Comparison of ENCODE assay signal across 28 cellular contexts in the genomic region with DNA sequence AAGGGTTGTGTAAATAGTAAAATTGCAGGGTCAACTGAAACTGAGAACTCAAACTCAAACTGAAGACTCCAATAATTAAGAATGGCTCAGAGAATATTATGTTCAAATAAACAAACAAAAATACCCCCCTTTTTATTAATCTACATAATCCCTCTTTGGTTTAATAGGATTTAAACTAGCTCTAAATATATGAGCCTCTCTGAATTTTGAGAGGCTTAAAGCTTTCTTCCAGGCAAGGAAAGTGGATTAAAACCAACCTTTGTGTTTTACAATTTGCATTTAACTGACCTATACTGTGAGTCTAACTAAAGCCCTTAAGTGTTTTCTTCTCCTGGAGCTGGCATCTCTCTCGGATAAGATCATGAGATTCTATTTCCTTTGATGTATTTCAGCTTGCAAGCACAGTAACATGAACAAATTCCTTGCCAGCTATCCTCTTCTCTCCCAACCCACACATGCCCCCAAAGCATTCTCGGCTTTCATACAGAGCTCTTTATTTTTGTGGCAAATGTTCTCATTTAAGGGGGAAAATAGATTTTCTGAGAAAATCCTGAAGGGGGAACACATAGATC.
DNase-seq lines count a peak whose midpoint lies in the region; ATAC-seq, FAIRE-seq and TF ChIP-seq lines count a peak whose summit lies in the region.
"Had no signal": no experiment of that assay in that cellular context is flagged by ENCODE, and none has a peak within 500 bp of the region (broad histone marks: within the 10 kb centered on the region; RNA-seq: fewer than 3 reads in every experiment).

No MANE protein-coding gene starts in this region.

- H2BK5ac ChIP-seq in H9 (ENCODE audit: insufficient read length, low read length), result no peak overlapping the region

- H2BK20ac ChIP-seq in H9 (ENCODE audit: low read depth, low read length, poor library complexity, severe bottlenecking), result no peak overlapping the region

- H3T11ph ChIP-seq in H9 (ENCODE audit: low read length), result no peak overlapping the region

- H3K27me3 ChIP-seq in H9 (ENCODE audit: insufficient read depth, low read length) (no peaks in the 10 kb centered on the region), astrocyte (ENCODE audit: insufficient read depth, low read length) (no peaks in the 10 kb centered on the region), smooth muscle cell (ENCODE audit: low read depth) (no peaks in the 10 kb centered on the region), upper lobe of right lung (no peaks in the 10 kb centered on the region)
- H3K27me3 ChIP-seq: body of pancreas, foreskin keratinocyte, neutrophil, upper lobe of left lung had no signal

- H2BK12ac ChIP-seq in H9 (ENCODE audit: insufficient read length, low read depth, low read length), result no peak overlapping the region

- H3K4me2 ChIP-seq in H9 (ENCODE audit: insufficient read depth, insufficient read length, low read length), result no peak overlapping the region
- no peak overlapping the region for H3K4me2 ChIP-seq in astrocyte (ENCODE audit: low read length)
- H3K4me2 ChIP-seq in smooth muscle cell, result peak overlapping the region; percentile 70
- H3K4me2 ChIP-seq: SK-N-SH had no signal

- H3K9me3 ChIP-seq in H9 (ENCODE audit: control insufficient read depth, low read depth, low read length) (no peaks in the 10 kb centered on the region), astrocyte (ENCODE audit: insufficient read depth, low read depth, low read length) (no peaks in the 10 kb centered on the region), smooth muscle cell (replicated peaks; ENCODE audit: low read depth) (no peaks in the 10 kb centered on the region), upper lobe of right lung (no peaks in the 10 kb centered on the region)
- H3K9me3 ChIP-seq: body of pancreas, neutrophil, SK-N-SH, upper lobe of left lung had no signal

- ATAC-seq in upper lobe of right lung, result no peak
- ATAC-seq in HG02840 (IDR thresholded peaks at IDR 0.05; ENCODE audit: low FRiP score, unreplicated experiment), result no peak
- ATAC-seq: activated naive CD8-positive, alpha-beta T cell treated with anti-CD3 and anti-CD28 coated beads, Interleukin-2, amount 50 U/mL, for 24 hours; body of pancreas; foreskin keratinocyte had no signal

- no peak overlapping the region for H4K8ac ChIP-seq in H9 (replicated peaks; ENCODE audit: insufficient read length, low read depth, low read length)

- no peak overlapping the region for H2AFZ ChIP-seq in H9 (ENCODE audit: low read length)
- no peak overlapping the region for H2AFZ ChIP-seq in astrocyte (ENCODE audit: low read depth, low read length)
- H2AFZ ChIP-seq in smooth muscle cell (ENCODE audit: low read depth), result peak overlapping the region; percentile 67

- H3K79me2 ChIP-seq in H9 (ENCODE audit: insufficient read depth, low read length) (no peaks in the 10 kb centered on the region), astrocyte (ENCODE audit: insufficient read depth, low read length) (no peaks in the 10 kb centered on the region), smooth muscle cell (ENCODE audit: low read depth) (no peaks in the 10 kb centered on the region)

- no peak overlapping the region for H2BK15ac ChIP-seq in H9 (ENCODE audit: low read depth, low read length)

- no peak overlapping the region for H4K5ac ChIP-seq in H9 (ENCODE audit: insufficient read length, low read depth, low read length)

- no peak overlapping the region for H3K9ac ChIP-seq in H9 (ENCODE audit: extremely low read depth, insufficient read length, low read length)
- no peak overlapping the region for H3K9ac ChIP-seq in astrocyte (ENCODE audit: low read length)
- H3K9ac ChIP-seq in smooth muscle cell (ENCODE audit: low read depth), result no peak overlapping the region
- H3K9ac ChIP-seq: SK-N-SH had no signal

- TF ChIP-seq CTCF in H9 (conservative IDR thresholded peaks at IDR 0.05), result no peak
- TF ChIP-seq CTCF in astrocyte (IDR thresholded peaks at IDR 0.05; ENCODE audit: insufficient read depth, low read depth, low read length), result no peak
- TF ChIP-seq CTCF in smooth muscle cell (IDR thresholded peaks at IDR 0.05; ENCODE audit: borderline replicate concordance, insufficient read depth, poor library complexity, severe bottlenecking), result no peak
- no peak for TF ChIP-seq CTCF in upper lobe of right lung (IDR thresholded peaks at IDR 0.05)

- no peaks in the 10 kb centered on the region for H3K23me2 ChIP-seq in H9 (ENCODE audit: insufficient read length, low read depth, low read length, poor library complexity, severe bottlenecking)

- intact Hi-C loops in upper lobe of right lung (cut with DNase I), result no loop called here

- H3K14ac ChIP-seq in H9 (ENCODE audit: insufficient read depth, low read length), result no peak overlapping the region

- no peak overlapping the region for H3K23ac ChIP-seq in H9 (ENCODE audit: insufficient read length, low read depth, low read length)

- no peaks in the 10 kb centered on the region for H3F3A ChIP-seq in smooth muscle cell (ENCODE audit: low read depth)

- H3K4me3 ChIP-seq in astrocyte (ENCODE audit: insufficient read depth, low read depth, low read length) (no peak overlapping the region), smooth muscle cell (no peak overlapping the region), upper lobe of right lung (no peak overlapping the region)
- H3K4me3 ChIP-seq: body of pancreas, upper lobe of left lung had no signal

- H4K20me1 ChIP-seq in H9 (ENCODE audit: control insufficient read depth, insufficient read depth, insufficient read length) (no peaks in the 10 kb centered on the region), astrocyte (ENCODE audit: insufficient read depth, low read length) (no peaks in the 10 kb centered on the region), smooth muscle cell (ENCODE audit: low read depth) (no peaks in the 10 kb centered on the region)

- no peaks in the 10 kb centered on the region for H3K79me1 ChIP-seq in H9 (ENCODE audit: insufficient read depth, low read depth, low read length, poor library complexity, severe bottlenecking)

- H3K9me3 Mint-ChIP-seq in H9 (no peaks in the 10 kb centered on the region), astrocyte (ENCODE audit: unreplicated experiment) (no peaks in the 10 kb centered on the region)

- no peaks in the 10 kb centered on the region for H3K36me3 ChIP-seq in astrocyte (ENCODE audit: insufficient read depth, low read length)
- no peaks in the 10 kb centered on the region for H3K36me3 ChIP-seq in smooth muscle cell (ENCODE audit: low read depth)
- H3K36me3 ChIP-seq in upper lobe of right lung, result no peaks in the 10 kb centered on the region
- H3K36me3 ChIP-seq: neutrophil, upper lobe of left lung had no signal

- H2BK120ac ChIP-seq in H9 (ENCODE audit: low read depth, low read length, poor library complexity, severe bottlenecking), result no peak overlapping the region

- no peak overlapping the region for H3K18ac ChIP-seq in H9 (ENCODE audit: insufficient read length, low read depth, low read length)

- no peak overlapping the region for H3K4ac ChIP-seq in H9 (ENCODE audit: low read depth, low read length)

- DNase-seq in H9 (no peak), astrocyte (ENCODE audit: low read depth) (peak; percentile 0), inferior parietal cortex (ENCODE audit: extremely low spot score) (peak; percentile 27), smooth muscle cell (lab: John Stamatoyannopoulos, UW; ENCODE audit: unreplicated experiment) (no peak), upper lobe of right lung (no peak), mesenteric fat pad (ENCODE audit: low spot score) (no peak)
- DNase-seq: activated CD4-positive, alpha-beta T cell treated with anti-CD3 and anti-CD28 coated beads for 4 hours; activated CD8-positive, alpha-beta memory T cell treated with anti-CD3 and anti-CD28 coated beads for 24 hours; activated gamma-delta T cell treated with Interleukin-2 at 50 U/mL for 16 hours; activated naive CD8-positive, alpha-beta T cell treated with anti-CD3 and anti-CD28 coated beads, Interleukin-2, amount 50 U/mL, for 24 hours; activated T-cell treated with anti-CD3 and anti-CD28 coated beads, Interleukin-2, amount 50 U/mL, for 1 hour; body of pancreas; Calu3; effector CD8-positive, alpha-beta T cell; erythroblast; foreskin keratinocyte; islet precursor cell; KG1; NCI-H1417 treated with DMSO at 0.1 percent for 48 hours; NCI-H510A; RPMI8226; SK-N-SH; stimulated activated CD4-positive, alpha-beta T cell treated with anti-CD3 and anti-CD28 coated beads, Interleukin-1b, Interleukin-23, amount 100 ng/mL, for 48 hours; upper lobe of left lung had no signal

- no peak overlapping the region for H3K56ac ChIP-seq in H9 (ENCODE audit: insufficient read length, low read depth, low read length)

- no CpG with 5 or more reads among the region's 2 CpGs for WGBS in H9 (ENCODE audit: extremely low coverage, insufficient read length, low lambda C conversion rate)
- WGBS in smooth muscle cell (ENCODE audit: low lambda C conversion rate), result 15% methylated on average over 2 of the region's 2 CpGs

- H3K27me3 Mint-ChIP-seq in H9 (ENCODE audit: low read depth) (peaks cover 7% of the 10 kb centered on the region; the same call in 1 of the 2 replicates), astrocyte (ENCODE audit: low read depth, unreplicated experiment) (no peaks in the 10 kb centered on the region)
- H3K27me3 Mint-ChIP-seq: activated naive CD8-positive, alpha-beta T cell treated with anti-CD3 and anti-CD28 coated beads, Interleukin-2, amount 50 U/mL, for 24 hours; progenitor cell of endocrine pancreas had no signal

- H2AK5ac ChIP-seq in H9 (ENCODE audit: insufficient read length, low read length), result no peak overlapping the region

- no peak overlapping the region for H3K27ac ChIP-seq in H9 (ENCODE audit: insufficient read length, low read depth, low read length)
- no peak overlapping the region for H3K27ac ChIP-seq in astrocyte (ENCODE audit: low read depth, low read length)
- H3K27ac ChIP-seq in smooth muscle cell (ENCODE audit: low read depth), result no peak overlapping the region
- no peak overlapping the region for H3K27ac ChIP-seq in upper lobe of right lung
- H3K27ac ChIP-seq: body of pancreas, C4-2B, foreskin keratinocyte, neutrophil, upper lobe of left lung had no signal

- peak overlapping the region in 2 of 3 experiments; percentile 21 to 76; a peak in 3 of 7 replicates for H3K27ac Mint-ChIP-seq in H9
- H3K27ac Mint-ChIP-seq in astrocyte (ENCODE audit: unreplicated experiment), result no peak overlapping the region
- H3K27ac Mint-ChIP-seq: activated naive CD8-positive, alpha-beta T cell treated with anti-CD3 and anti-CD28 coated beads, Interleukin-2, amount 50 U/mL, for 24 hours; progenitor cell of endocrine pancreas had no signal

- H3K4me1 ChIP-seq in H9 (ENCODE audit: insufficient read depth, low read length), result no peaks in the 10 kb centered on the region
- H3K4me1 ChIP-seq in astrocyte (ENCODE audit: insufficient read depth, low read length), result no peaks in the 10 kb centered on the region
- peaks cover 17% of the 10 kb centered on the region for H3K4me1 ChIP-seq in smooth muscle cell (ENCODE audit: low read depth)
- no peaks in the 10 kb centered on the region for H3K4me1 ChIP-seq in upper lobe of right lung
- H3K4me1 ChIP-seq: body of pancreas, foreskin keratinocyte, upper lobe of left lung had no signal

- H3K4me3 Mint-ChIP-seq in H9 (peak overlapping the region in 1 of 2 experiments; percentile 10; a peak in 1 of 5 replicates), astrocyte (ENCODE audit: unreplicated experiment) (no peak overlapping the region)
- H3K4me3 Mint-ChIP-seq: activated naive CD8-positive, alpha-beta T cell treated with anti-CD3 and anti-CD28 coated beads, Interleukin-2, amount 50 U/mL, for 24 hours had no signal

- H3K4me1 Mint-ChIP-seq in H9, result peaks cover 16 to 29% of the 10 kb centered on the region in 2 experiments
- H3K4me1 Mint-ChIP-seq in astrocyte (ENCODE audit: low read depth, unreplicated experiment), result peaks cover 4% of the 10 kb centered on the region
- H3K4me1 Mint-ChIP-seq: activated naive CD8-positive, alpha-beta T cell treated with anti-CD3 and anti-CD28 coated beads, Interleukin-2, amount 50 U/mL, for 24 hours had no signal

- FAIRE-seq in astrocyte (lab: Jason Lieb, UNC), result no peak

- H3K36me3 Mint-ChIP-seq in H9 (ENCODE audit: insufficient read depth in 1 of 3, low read depth in 3 of 3) (no peaks in the 10 kb centered on the region), astrocyte (ENCODE audit: low read depth, unreplicated experiment) (no peaks in the 10 kb centered on the region)

- no peak overlapping the region for H4K91ac ChIP-seq in H9 (ENCODE audit: insufficient read length, low read depth, low read length)

Comparison
In these comparisons a context has a peak if more than half of its experiments do, and no peak if none do; other contexts are left out.
1. DNase-seq: peak in astrocyte (single experiment) and inferior parietal cortex (single experiment); none in H9 (single experiment), smooth muscle cell (single experiment), upper lobe of right lung (single experiment) and mesenteric fat pad (single experiment).